Comparison of ENCODE assay signal across 15 cellular contexts in the genomic region with DNA sequence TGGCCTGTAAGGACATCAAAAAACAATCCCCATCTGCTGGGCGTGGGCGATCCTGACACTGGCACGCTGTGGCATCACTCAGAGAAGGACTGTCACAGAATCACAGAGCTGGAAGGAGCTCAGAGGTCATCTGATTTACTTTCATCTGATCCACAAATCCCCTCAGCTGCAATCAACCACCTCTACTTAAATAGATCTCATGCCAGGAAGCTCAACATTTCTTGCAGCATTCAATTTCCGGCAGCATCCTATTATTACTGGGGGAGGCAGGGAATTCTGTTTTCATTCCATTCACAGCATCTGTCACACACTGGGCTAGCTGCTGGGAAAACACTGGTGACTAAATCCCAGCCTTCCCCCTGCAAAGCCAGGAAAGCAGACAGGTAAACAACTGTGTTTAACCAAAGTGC. TPM values are rescaled to one million over a fixed set of nuclear protein-coding genes. Genes with fewer than 3 reads are reported as not detected.
DNase-seq lines count a peak whose midpoint lies in the region; ATAC-seq and TF ChIP-seq lines count a peak whose summit lies in the region.
"Had no signal": no experiment of that assay in that cellular context is flagged by ENCODE, and none has a peak within 500 bp of the region (broad histone marks: within the 10 kb centered on the region; RNA-seq: fewer than 3 reads in every experiment).

No MANE protein-coding gene starts in this region.

- peaks cover 28% of the 10 kb centered on the region for H3K4me1 Mint-ChIP-seq in HFFc6 (ENCODE audit: low read depth)

- H3K36me3 Mint-ChIP-seq in HFFc6 (ENCODE audit: low read depth): no peaks in the 10 kb centered on the region

- no peaks in the 10 kb centered on the region for H3K9me3 Mint-ChIP-seq in HFFc6

- no peak for ATAC-seq in GM18511 (IDR thresholded peaks at IDR 0.05; ENCODE audit: unreplicated experiment)
- ATAC-seq: activated CD4-positive, alpha-beta T cell treated with anti-CD3 and anti-CD28 coated beads for 36 hours; HCT116; Panc1 had no signal

- no peak for TF ChIP-seq CTCF in VCaP (conservative IDR thresholded peaks at IDR 0.05)
- TF ChIP-seq CTCF in HFFc6 (IDR thresholded peaks at IDR 0.05): no peak

- no peak overlapping the region for H3K4me3 Mint-ChIP-seq in HFFc6
- H3K4me3 Mint-ChIP-seq: activated CD4-positive, alpha-beta T cell treated with anti-CD3 and anti-CD28 coated beads for 36 hours had no signal

- H3K27me3 Mint-ChIP-seq in HFFc6 (ENCODE audit: insufficient read depth): peaks cover 7% of the 10 kb centered on the region; the same call in 1 of the 2 replicates
- H3K27me3 Mint-ChIP-seq: activated CD4-positive, alpha-beta T cell treated with anti-CD3 and anti-CD28 coated beads for 36 hours had no signal

- no peak overlapping the region for H3K27ac Mint-ChIP-seq in HFFc6

- DNase-seq in COR-L47 (lab: John Stamatoyannopoulos, UW) (peak; percentile 84), NCI-H2081 treated with DMSO at 0.1 percent for 48 hours (lab: John Stamatoyannopoulos, UW) (peak; percentile 95), lung microvascular endothelial cell (ENCODE audit: low read depth in 2 of 2) (peak; percentile 7), RKO (ENCODE audit: low spot score) (no peak), HFFc6 (no peak), AG08395 (ENCODE audit: low spot score) (no peak)
- DNase-seq: activated CD4-positive, alpha-beta T cell treated with anti-CD3 and anti-CD28 coated beads for 36 hours; Karpas-422; spleen; T-helper 2 cell had no signal

- peak overlapping the region; percentile 69 for H3K27ac ChIP-seq in VCaP
- H3K27ac ChIP-seq: ascending aorta, spleen had no signal

RNA-seq across cellular contexts. Expression of a gene that starts 38.3 kb away (rescaled TPM):
- total RNA-seq in lung microvascular endothelial cell: under 0.01 TPM in 1 of 2 replicates, not detected in the other
- total RNA-seq in HFFc6 (2021; fragmentation: NEBNext Ultra II Directional; extraction: Animal tissue kit (Norgen Biotek cat#: 25700)): under 1 TPM in 2 of 6 experiments, not detected in 4; 0.09 to 0.14 TPM

Comparison
In these comparisons a context has a peak if more than half of its experiments do, and no peak if none do; other contexts are left out.
1. DNase-seq: peak in COR-L47 (single experiment), NCI-H2081 treated with DMSO at 0.1 percent for 48 hours (single experiment) and lung microvascular endothelial cell (2 of 2); none in RKO (single experiment), HFFc6 (single experiment) and AG08395 (single experiment).